Comparison of ENCODE assay signal across 20 cellular contexts in genomic region chr20:36259177-36259835, GRCh38.
"Had no signal": no experiment of that assay in that cellular context is flagged by ENCODE, and none has a peak within 500 bp of the region (broad histone marks: within the 10 kb centered on the region; RNA-seq: fewer than 3 reads in every experiment).

No MANE protein-coding gene starts in this region.

- H3K27ac ChIP-seq: esophagus squamous epithelium, hepatocyte, prostate gland, stomach, testis, upper lobe of right lung had no signal

- H3K4me3 ChIP-seq: esophagus squamous epithelium, hepatocyte, prostate gland, smooth muscle cell, stomach, testis, upper lobe of right lung had no signal

- H3K9me3 Mint-ChIP-seq: activated T-cell treated with anti-CD3 and anti-CD28 coated beads, Interleukin-2, amount 50 U/mL, for 4 hours; natural killer cell; T-cell had no signal

- H3K4me1 Mint-ChIP-seq: activated CD8-positive, alpha-beta memory T cell treated with anti-CD3 and anti-CD28 coated beads, Interleukin-2, amount 10 ng/mL, durations not matched to agents 7 days and 5 days; natural killer cell; T-cell had no signal

- H3K27ac Mint-ChIP-seq: activated CD8-positive, alpha-beta memory T cell treated with anti-CD3 and anti-CD28 coated beads, Interleukin-2, amount 10 ng/mL, durations not matched to agents 7 days and 5 days; natural killer cell; T-cell had no signal

- H3K9me3 ChIP-seq: esophagus squamous epithelium, prostate gland, stomach, testis, upper lobe of right lung had no signal

- ATAC-seq: activated CD8-positive, alpha-beta memory T cell treated with anti-CD3 and anti-CD28 coated beads, Interleukin-2, amount 10 ng/mL, durations not matched to agents 7 days and 5 days; activated T-cell treated with anti-CD3 and anti-CD28 coated beads, Interleukin-2, amount 50 U/mL, for 4 hours; natural killer cell; right cardiac atrium; T-cell; upper lobe of right lung had no signal

- H3K79me2 ChIP-seq: hepatocyte had no signal

- H3K4me1 ChIP-seq: esophagus squamous epithelium, prostate gland, stomach, testis, upper lobe of right lung had no signal

- H3K4me3 Mint-ChIP-seq: activated CD8-positive, alpha-beta memory T cell treated with anti-CD3 and anti-CD28 coated beads, Interleukin-2, amount 10 ng/mL, durations not matched to agents 7 days and 5 days; activated T-cell treated with anti-CD3 and anti-CD28 coated beads, Interleukin-2, amount 50 U/mL, for 4 hours; natural killer cell; T-cell had no signal

- H3K36me3 Mint-ChIP-seq: natural killer cell had no signal

- H2AFZ ChIP-seq: hepatocyte had no signal

- DNase-seq: activated CD4-positive, alpha-beta T cell treated with anti-CD3 and anti-CD28 coated beads, Interleukin-2, amount 50 U/mL, for 4 hours; activated CD4-positive, CD25-positive, alpha-beta regulatory T cell treated with anti-CD3 and anti-CD28 coated beads, Interleukin-2, amount 50 U/mL, for 72 hours; activated CD8-positive, alpha-beta memory T cell treated with anti-CD3 and anti-CD28 coated beads, Interleukin-2, amount 10 ng/mL, durations not matched to agents 7 days and 5 days; activated effector memory CD4-positive, alpha-beta T cell treated with Interleukin-2 at 50 U/mL for 16 hours; activated naive CD4-positive, alpha-beta T cell treated with anti-CD3 and anti-CD28 coated beads, Interleukin-2, amount 50 U/mL, for 16 hours; activated T-cell treated with anti-CD3 and anti-CD28 coated beads, Interleukin-2, amount 50 U/mL, for 4 hours; amniotic stem cell; esophagus squamous epithelium; kidney glomerular epithelial cell; mesenchymal stem cell; natural killer cell; right cardiac atrium; stomach; T-cell; T1000; testis; upper lobe of right lung had no signal

- H3K27me3 ChIP-seq: esophagus squamous epithelium, hepatocyte, stomach, testis, upper lobe of right lung had no signal

- H3K4me2 ChIP-seq: hepatocyte, smooth muscle cell had no signal

- H3K27me3 Mint-ChIP-seq: activated CD8-positive, alpha-beta memory T cell treated with anti-CD3 and anti-CD28 coated beads, Interleukin-2, amount 10 ng/mL, durations not matched to agents 7 days and 5 days; T-cell had no signal
